ENCODE assay signal across 8 cellular contexts in genomic region chr6:126804255-126805064, GRCh38.
A peak's percentile ranks its signal among the peaks of the same experiment; 100 is the strongest.
DNase-seq lines count a peak whose midpoint lies in the region; ATAC-seq, FAIRE-seq and TF ChIP-seq lines count a peak whose summit lies in the region.

No MANE protein-coding gene starts in this region.

- no peak overlapping the region for H3K9ac ChIP-seq in neuronal stem cell (ENCODE audit: low read depth, low read length, poor library complexity)

- H3K27me3 ChIP-seq in esophagus squamous epithelium: no peaks in the 10 kb centered on the region
- H3K27me3 ChIP-seq in neuronal stem cell (ENCODE audit: control insufficient read depth in 3 of 3, insufficient read depth in 3 of 3, low read depth in 1 of 3, low read length in 3 of 3): no peaks in the 10 kb centered on the region

- H2BK120ac ChIP-seq in neuronal stem cell (ENCODE audit: low read depth, low read length): no peak overlapping the region

- WGBS in esophagus squamous epithelium, 2 donors: 43 to 57% methylated on average over 6 of the region's 6 CpGs
- no CpG with 5 or more reads among the region's 6 CpGs for WGBS in neuronal stem cell (ENCODE audit: extremely low coverage in 2 of 2, insufficient read length in 2 of 2, insufficient replicate concordance in 1 of 2), 2 donors

- no peaks in the 10 kb centered on the region for H3K4me1 ChIP-seq in esophagus squamous epithelium
- no peaks in the 10 kb centered on the region for H3K4me1 ChIP-seq in neuronal stem cell (ENCODE audit: control insufficient read depth in 2 of 2, insufficient read depth in 1 of 2, low read depth in 1 of 2, low read length in 2 of 2)

- no peak overlapping the region for H3K18ac ChIP-seq in neuronal stem cell (ENCODE audit: low read length)

- H2AK5ac ChIP-seq in neuronal stem cell (ENCODE audit: low read depth, low read length): no peak overlapping the region

- no peaks in the 10 kb centered on the region for H3K79me1 ChIP-seq in neuronal stem cell (ENCODE audit: low read depth, low read length)

- no peak overlapping the region for H2BK12ac ChIP-seq in neuronal stem cell (ENCODE audit: low read length)

- no peak for TF ChIP-seq POLR2A in esophagus squamous epithelium (IDR thresholded peaks at IDR 0.05)

- H3K36me3 ChIP-seq in esophagus squamous epithelium (no peaks in the 10 kb centered on the region), neuronal stem cell (replicated peaks in 1 of 2; ENCODE audit: control insufficient read depth in 2 of 2, insufficient read depth in 2 of 2, low read length in 2 of 2) (no peaks in the 10 kb centered on the region)

- H3K4ac ChIP-seq in neuronal stem cell (ENCODE audit: low read length): no peak overlapping the region

- TF ChIP-seq CTCF in esophagus squamous epithelium (IDR thresholded peaks at IDR 0.05): peak; percentile 25 to 65 (median 33)

- no peak overlapping the region for H2BK15ac ChIP-seq in neuronal stem cell (ENCODE audit: low read length)

- peak; percentile 53 for FAIRE-seq in RCC 7860 (lab: Jason Lieb, UNC)

- no peak overlapping the region for H3K27ac ChIP-seq in esophagus squamous epithelium
- H3K27ac ChIP-seq in neuronal stem cell (replicated peaks; ENCODE audit: low read length): no peak overlapping the region

- no peak overlapping the region for H2AFZ ChIP-seq in neuronal stem cell (ENCODE audit: low read length)

- DNase-seq in DMS153 treated with DMSO at 0.1 percent for 48 hours (lab: John Stamatoyannopoulos, UW; ENCODE audit: unreplicated experiment) (peak; percentile 45), DMS153 (lab: John Stamatoyannopoulos, UW) (no peak), RCC 7860 (ENCODE audit: low spot score) (peak; percentile 13), esophagus squamous epithelium (lab: John Stamatoyannopoulos, UW) (no peak), neuronal stem cell (ENCODE audit: low spot score) (peak; percentile 43)

- no peak overlapping the region for H4K8ac ChIP-seq in neuronal stem cell (ENCODE audit: low read depth, low read length)

- H3K4me3 ChIP-seq in esophagus squamous epithelium (no peak overlapping the region), neuronal stem cell (ENCODE audit: low read length in 2 of 2) (no peak overlapping the region)

- no peak overlapping the region for H3K23ac ChIP-seq in neuronal stem cell (ENCODE audit: low read depth, low read length, poor library complexity)

- intact Hi-C loops in esophagus squamous epithelium (cut with DNase I): no loop called here

- ATAC-seq in GM21390 (IDR thresholded peaks at IDR 0.05; ENCODE audit: unreplicated experiment) (peak; percentile 84), HG03521 (IDR thresholded peaks at IDR 0.05; ENCODE audit: unreplicated experiment) (peak; percentile 76)
- no peak for ATAC-seq in activated CD4-positive, CD25-positive, alpha-beta regulatory T cell treated with anti-CD3 and anti-CD28 coated beads, Interleukin-2, amount 50 U/mL, for 24 hours

- H2BK5ac ChIP-seq in neuronal stem cell (ENCODE audit: low read length): no peak overlapping the region

- H4K91ac ChIP-seq in neuronal stem cell (ENCODE audit: low read depth, low read length, poor library complexity): no peak overlapping the region

- H3K4me2 ChIP-seq in neuronal stem cell (ENCODE audit: insufficient read depth, low read length, poor library complexity, severe bottlenecking): no peak overlapping the region

- H3K14ac ChIP-seq in neuronal stem cell (ENCODE audit: low read length): no peak overlapping the region

- H3K9me3 ChIP-seq in esophagus squamous epithelium (no peaks in the 10 kb centered on the region), neuronal stem cell (replicated peaks in 1 of 2; ENCODE audit: control insufficient read depth in 2 of 2, insufficient read depth in 1 of 2, low read depth in 1 of 2, low read length in 2 of 2) (no peaks in the 10 kb centered on the region)

Comparison
In these comparisons a context has a peak if more than half of its experiments do, and no peak if none do; other contexts are left out.
1. DNase-seq: peak in DMS153 treated with DMSO at 0.1 percent for 48 hours (single experiment), RCC 7860 (single experiment) and neuronal stem cell (single experiment); none in DMS153 (single experiment) and esophagus squamous epithelium (single experiment).
2. ATAC-seq: peak in GM21390 (single experiment) and HG03521 (single experiment); none in activated CD4-positive, CD25-positive, alpha-beta regulatory T cell treated with anti-CD3 and anti-CD28 coated beads, Interleukin-2, amount 50 U/mL, for 24 hours (0 of 2).